8 cellular contexts compared by ENCODE assay signal in genomic region chr11:113314389-113315301, GRCh38. TPM values are rescaled to one million over a fixed set of nuclear protein-coding genes. Genes with fewer than 3 reads are reported as not detected.
DNase-seq lines count a peak whose midpoint lies in the region; ATAC-seq lines count a peak whose summit lies in the region.

Gene TTC12 (plus strand): TSS chr11:113314583. CDS start chr11:113316258, 1,675 bp downstream.

- peak within 1 kb of the TSS; percentile 63 for H3K4me3 ChIP-seq in effector memory CD4-positive, alpha-beta T cell (ENCODE audit: insufficient read depth, low read depth, low read length, poor library complexity, severe bottlenecking)
- peak within 1 kb of the TSS; percentile 84 to 89 for H3K4me3 ChIP-seq in mesenchymal stem cell (ENCODE audit: insufficient read depth in 1 of 2, low read depth in 1 of 2, low read length in 2 of 2)

- no peak within 1 kb of the TSS for H2AK5ac ChIP-seq in mesenchymal stem cell (ENCODE audit: low read length, severe bottlenecking)

- peaks cover 11% of the 10 kb centered on the region for H3K4me1 ChIP-seq in effector memory CD4-positive, alpha-beta T cell (ENCODE audit: control insufficient read depth, insufficient read depth, low read length, poor library complexity, severe bottlenecking)
- H3K4me1 ChIP-seq in mesenchymal stem cell (ENCODE audit: control insufficient read depth, insufficient read depth, low read depth, low read length): peaks cover 6% of the 10 kb centered on the region

- peak; percentile 98 for ATAC-seq in GM19023 (IDR thresholded peaks at IDR 0.05; ENCODE audit: unreplicated experiment)
- peak; percentile 96 for ATAC-seq in HG03280 (IDR thresholded peaks at IDR 0.05; ENCODE audit: unreplicated experiment)

- no peaks in the 10 kb centered on the region for H3K9me3 ChIP-seq in effector memory CD4-positive, alpha-beta T cell (ENCODE audit: control insufficient read depth, low read length)
- H3K9me3 ChIP-seq in mesenchymal stem cell (ENCODE audit: control insufficient read depth, low read length): no peaks in the 10 kb centered on the region

- DNase-seq in AG08396 (ENCODE audit: low spot score) (peak; percentile 95), NCI-H774 (lab: John Stamatoyannopoulos, UW) (peak; percentile 92), mesenchymal stem cell (peak; percentile 94)
- peak; percentile 85 to 87 (median 85) for DNase-seq in effector memory CD4-positive, alpha-beta T cell
- peak; percentile 75 for DNase-seq in stimulated activated CD8-positive, alpha-beta memory T cell treated with anti-CD3 and anti-CD28 coated beads, Interleukin-12 subunit alpha, Interleukin-12 subunit beta, amount 100 ng/mL, for 1 hour (ENCODE audit: low read depth)

- peak within 1 kb of the TSS in 1 of 2 experiments; percentile 94 for H3K14ac ChIP-seq in mesenchymal stem cell (ENCODE audit: low read length in 2 of 2)

- H4K8ac ChIP-seq in mesenchymal stem cell (ENCODE audit: low read length): peak within 1 kb of the TSS; percentile 71

- peak within 1 kb of the TSS; percentile 59 to 81 for H3K4ac ChIP-seq in mesenchymal stem cell (ENCODE audit: low read depth in 1 of 2, low read length in 2 of 2)

- no peak within 1 kb of the TSS for H2BK120ac ChIP-seq in mesenchymal stem cell (ENCODE audit: low read depth, low read length)

- 1% methylated on average over 56 of the region's 64 CpGs for WGBS in mesenchymal stem cell

- peak within 1 kb of the TSS; percentile 79 for H3K27ac ChIP-seq in effector memory CD4-positive, alpha-beta T cell (ENCODE audit: insufficient read depth, low read length, poor library complexity, severe bottlenecking)
- H3K27ac ChIP-seq in mesenchymal stem cell (ENCODE audit: low read length, poor library complexity, severe bottlenecking): peak within 1 kb of the TSS; percentile 78

- CTCF ChIA-PET in activated CD8-positive, alpha-beta memory T cell treated with anti-CD3 and anti-CD28 coated beads for 36 hours (lab: Charles Lee): interaction anchor here (0.9 to 1.7 kb wide), 2 partner anchors 8 to 458 kb away, joined by 3 to 6 read pairs; partner anchors contain the start of gene ZW10

- H3K9ac ChIP-seq in mesenchymal stem cell (ENCODE audit: low read length): peak within 1 kb of the TSS; percentile 91

- peak within 1 kb of the TSS; percentile 92 for H2BK5ac ChIP-seq in mesenchymal stem cell (ENCODE audit: low read depth, low read length, poor library complexity, severe bottlenecking)

- peak within 1 kb of the TSS in 1 of 2 experiments; percentile 21 for H2BK12ac ChIP-seq in mesenchymal stem cell (ENCODE audit: low read length in 2 of 2)

- no peak within 1 kb of the TSS for H3K23ac ChIP-seq in mesenchymal stem cell (ENCODE audit: low read length in 2 of 2)

- H2AFZ ChIP-seq in mesenchymal stem cell (ENCODE audit: low read depth, low read length): peak within 1 kb of the TSS; percentile 65

- peak within 1 kb of the TSS; percentile 92 for H4K91ac ChIP-seq in mesenchymal stem cell (ENCODE audit: low read length)

- no peaks in the 10 kb centered on the region for H3K27me3 ChIP-seq in effector memory CD4-positive, alpha-beta T cell (replicated peaks; ENCODE audit: control insufficient read depth, insufficient read depth, low read length, poor library complexity, severe bottlenecking)
- no peaks in the 10 kb centered on the region for H3K27me3 ChIP-seq in mesenchymal stem cell (ENCODE audit: control insufficient read depth in 1 of 2, insufficient read depth in 1 of 2, low read length in 2 of 2)

- H3K79me1 ChIP-seq in mesenchymal stem cell (replicated peaks; ENCODE audit: low read length, poor library complexity, severe bottlenecking): peaks cover 12% of the 10 kb centered on the region

- POLR2A ChIA-PET in activated CD8-positive, alpha-beta memory T cell treated with anti-CD3 and anti-CD28 coated beads for 36 hours (lab: Charles Lee): interaction anchor here (0.9 kb wide), 1 partner anchor 72 kb away, joined by 3 read pairs; no protein-coding TSS in a partner anchor

- peak within 1 kb of the TSS; percentile 80 for H3K4me2 ChIP-seq in mesenchymal stem cell (ENCODE audit: low read length, poor library complexity, severe bottlenecking)

- peak within 1 kb of the TSS; percentile 94 to 97 for H3K18ac ChIP-seq in mesenchymal stem cell (ENCODE audit: low read depth in 1 of 2, low read length in 2 of 2)

- H2BK15ac ChIP-seq in mesenchymal stem cell (ENCODE audit: low read depth, poor library complexity, severe bottlenecking): peak within 1 kb of the TSS; percentile 21

- H3K36me3 ChIP-seq in effector memory CD4-positive, alpha-beta T cell (ENCODE audit: control insufficient read depth, insufficient read depth, low read length): peaks cover 4% of the 10 kb centered on the region
- H3K36me3 ChIP-seq in mesenchymal stem cell (ENCODE audit: control insufficient read depth in 1 of 2, insufficient read depth in 2 of 2, low read depth in 1 of 2, low read length in 2 of 2): peaks cover 0 to 25% of the 10 kb centered on the region in 2 experiments

RNA-seq across cellular contexts. Expression of gene TTC12, which starts in this region (rescaled TPM):
- total RNA-seq in activated CD8-positive, alpha-beta memory T cell treated with anti-CD3 and anti-CD28 coated beads for 36 hours: 10 to 100 TPM; 14.2 to 14.3 TPM
- polyA plus RNA-seq in mesenchymal stem cell (2013, experiment 1 of 2): 8.1 TPM
- polyA plus RNA-seq in mesenchymal stem cell (2013, experiment 2 of 2): 8.0 TPM

Comparison
In these comparisons a context has a peak if more than half of its experiments do, and no peak if none do; other contexts are left out.
1. Peak in every context shown above with its lines: DNase-seq, ATAC-seq, H3K4me3 ChIP-seq and H3K27ac ChIP-seq.